ENCODE assay signal across 10 cellular contexts in genomic region chr3:18098960-18099587, GRCh38.
DNase-seq lines count a peak whose midpoint lies in the region; ATAC-seq, FAIRE-seq and TF ChIP-seq lines count a peak whose summit lies in the region.
"Had no signal": no experiment of that assay in that cellular context is flagged by ENCODE, and none has a peak within 500 bp of the region (broad histone marks: within the 10 kb centered on the region; RNA-seq: fewer than 3 reads in every experiment).

No MANE protein-coding gene starts in this region.

- CTCF ChIA-PET in Caco-2 (lab: Charles Lee) (no interaction called here), HepG2 (lab: Yijun Ruan, JAX; ENCODE audit: low intra/inter-chr PET ratio, low total read pairs) (no interaction called here)

- H3K9ac ChIP-seq in HepG2 (ENCODE audit: insufficient read depth, low read depth, low read length) = no peak overlapping the region
- H3K9ac ChIP-seq: parathyroid adenoma had no signal

- H3K4me2 ChIP-seq in HepG2 (ENCODE audit: low read depth, low read length) = no peak overlapping the region

- no peaks in the 10 kb centered on the region for H4K20me1 ChIP-seq in HepG2 (ENCODE audit: insufficient read depth, low read length)

- H3K9me3 ChIP-seq in Caco-2 = no peaks in the 10 kb centered on the region
- no peaks in the 10 kb centered on the region for H3K9me3 ChIP-seq in HepG2 (ENCODE audit: low read length)
- H3K9me3 ChIP-seq in gastroesophageal sphincter = no peaks in the 10 kb centered on the region

- FAIRE-seq in HepG2 (lab: Jason Lieb, UNC) = no peak

- intact Hi-C loops in Caco-2 (cut with micrococcal nuclease; ENCODE audit: unreplicated experiment) = no loop called here
- intact Hi-C loops in HepG2 (cut with micrococcal nuclease; ENCODE audit: unreplicated experiment) = no loop called here

- H3K27me3 ChIP-seq in Caco-2 (replicated peaks; ENCODE audit: control insufficient read depth, insufficient read depth, low read length) (no peaks in the 10 kb centered on the region), HepG2 (ENCODE audit: control insufficient read depth in 1 of 2, insufficient read depth in 2 of 2, low read length in 2 of 2) (no peaks in the 10 kb centered on the region), gastroesophageal sphincter (no peaks in the 10 kb centered on the region)

- DNase-seq in Caco-2 (no peak), LHCN-M2 (ENCODE audit: low read depth) (peak; percentile 95), non-pigmented ciliary epithelial cell (ENCODE audit: low read depth) (peak; percentile 45), HepG2 (ENCODE audit: low spot score) (no peak), NOMO-1 (lab: John Stamatoyannopoulos, UW; ENCODE audit: unreplicated experiment in 2 of 2) (no peak), cerebellar nuclear complex (lab: John Stamatoyannopoulos, UW) (no peak)
- DNase-seq: effector CD4-positive, alpha-beta T cell had no signal

- no peak for TF ChIP-seq EP300 in HepG2 (IDR thresholded peaks at IDR 0.05; ENCODE audit: low read depth in 2 of 2, low read length in 2 of 2)
- TF ChIP-seq EP300 in HepG2 (CRISPR knock-in tag; IDR thresholded peaks at IDR 0.05; ENCODE audit: borderline replicate concordance) = no peak
- TF ChIP-seq EP300 in gastroesophageal sphincter (IDR thresholded peaks at IDR 0.05) = no peak

- TF ChIP-seq RAD21 in HepG2 (CRISPR knock-in tag; IDR thresholded peaks at IDR 0.05) = no peak

- no peak for TF ChIP-seq CTCF in Caco-2 (IDR thresholded peaks at IDR 0.05; ENCODE audit: insufficient read depth in 1 of 2, low read depth in 1 of 2, low read length in 1 of 2, severe bottlenecking in 1 of 2, unreplicated experiment in 1 of 2)
- no peak for TF ChIP-seq CTCF in HepG2 (CRISPR knock-in tag; IDR thresholded peaks at IDR 0.05)
- no peak for TF ChIP-seq CTCF in gastroesophageal sphincter (IDR thresholded peaks at IDR 0.05)

- under 1% methylated on average over 6 of the region's 6 CpGs for WGBS in HepG2 (ENCODE audit: low lambda C conversion rate)
- WGBS in gastroesophageal sphincter (ENCODE audit: low coverage in 1 of 2), 2 donors = 67 to 88% methylated on average over 6 of the region's 6 CpGs

- H3K27ac Mint-ChIP-seq in Caco-2 (ENCODE audit: unreplicated experiment) = peak overlapping the region; percentile 32
- H3K27ac Mint-ChIP-seq in activated naive CD8-positive, alpha-beta T cell = peak overlapping the region; percentile 85

- in situ Hi-C loops in HepG2 (cut with HindIII; ENCODE audit: extremely low pct_ligation_motif_present, low pct_unique_long_range_greater_than_20kb) = no loop called here

- no peak overlapping the region for H3K27ac ChIP-seq in HepG2 (ENCODE audit: extremely low read length, insufficient read depth, low read length)
- H3K27ac ChIP-seq in gastroesophageal sphincter = no peak overlapping the region
- H3K27ac ChIP-seq: parathyroid adenoma had no signal

- peaks cover 5% of the 10 kb centered on the region for H3K36me3 Mint-ChIP-seq in Caco-2 (ENCODE audit: insufficient read depth, unreplicated experiment)
- H3K36me3 Mint-ChIP-seq in activated naive CD8-positive, alpha-beta T cell = peaks cover 7% of the 10 kb centered on the region

- no peaks in the 10 kb centered on the region for H3K79me2 ChIP-seq in HepG2 (ENCODE audit: insufficient read depth, low read length)
- H3K79me2 ChIP-seq: parathyroid adenoma had no signal

- H3K27me3 Mint-ChIP-seq in Caco-2 (ENCODE audit: insufficient read depth, unreplicated experiment) = no peaks in the 10 kb centered on the region
- peaks cover 1% of the 10 kb centered on the region for H3K27me3 Mint-ChIP-seq in activated naive CD8-positive, alpha-beta T cell

- BruUV-seq in Caco-2 (replicated peaks; lab: Mats Ljungman, UMichigan) (no TSS peak), HepG2 (replicated peaks; lab: Mats Ljungman, UMichigan) (no TSS peak)

- TF ChIP-seq POLR2A in HepG2 (IDR thresholded peaks at IDR 0.05; ENCODE audit: insufficient read depth in 1 of 2, low read depth in 2 of 2, low read length in 2 of 2) (no peak), gastroesophageal sphincter (IDR thresholded peaks at IDR 0.05) (no peak)

- H3K4me1 ChIP-seq in Caco-2 = no peaks in the 10 kb centered on the region
- no peaks in the 10 kb centered on the region for H3K4me1 ChIP-seq in HepG2 (ENCODE audit: insufficient read depth, low read length)
- H3K4me1 ChIP-seq in gastroesophageal sphincter = no peaks in the 10 kb centered on the region
- H3K4me1 ChIP-seq: parathyroid adenoma had no signal

- H3K4me1 Mint-ChIP-seq in Caco-2 (ENCODE audit: low read depth, unreplicated experiment) = peaks cover 6% of the 10 kb centered on the region
- peaks cover 25% of the 10 kb centered on the region for H3K4me1 Mint-ChIP-seq in activated naive CD8-positive, alpha-beta T cell (ENCODE audit: low read depth)

- H3K4me3 Mint-ChIP-seq in Caco-2 (ENCODE audit: unreplicated experiment) = no peak overlapping the region
- H3K4me3 Mint-ChIP-seq in activated naive CD8-positive, alpha-beta T cell = peak overlapping the region; percentile 24

- H3K36me3 ChIP-seq in Caco-2 (ENCODE audit: control insufficient read depth, insufficient read depth, low read length) (no peaks in the 10 kb centered on the region; the same call in 1 of the 2 replicates), HepG2 (replicated peaks in 1 of 2; ENCODE audit: control insufficient read depth in 1 of 2, insufficient read depth in 2 of 2, low read length in 2 of 2) (no peaks in the 10 kb centered on the region), gastroesophageal sphincter (no peaks in the 10 kb centered on the region)

- POLR2A ChIA-PET in Caco-2 (lab: Charles Lee) = no interaction called here
- POLR2A ChIA-PET in HepG2 (lab: Yijun Ruan, JAX) = no interaction called here

- H3K9me3 Mint-ChIP-seq in Caco-2 (ENCODE audit: unreplicated experiment) = peaks cover 7% of the 10 kb centered on the region
- peaks cover 7% of the 10 kb centered on the region for H3K9me3 Mint-ChIP-seq in activated naive CD8-positive, alpha-beta T cell (ENCODE audit: low read depth)

- no peak overlapping the region for H2AFZ ChIP-seq in HepG2 (ENCODE audit: low read length)
- H2AFZ ChIP-seq: parathyroid adenoma had no signal

- H3K4me3 ChIP-seq in Caco-2 (ENCODE audit: low read depth, low read length) (no peak overlapping the region), HepG2 (replicated peaks in 1 of 3; ENCODE audit: insufficient read depth in 1 of 3, low read depth in 2 of 3, low read length in 3 of 3) (no peak overlapping the region), gastroesophageal sphincter (no peak overlapping the region)

- ATAC-seq in HepG2 (no peak), gastroesophageal sphincter (no peak)

TF ChIP-seq in HepG2, 621 proteins besides CTCF, POLR2A, EP300 and RAD21:
- no peak for TF ChIP-seq NAIF1 (CRISPR knock-in tag; IDR thresholded peaks at IDR 0.05; ENCODE audit: borderline replicate concordance)
- no peak for TF ChIP-seq POLR2G (IDR thresholded peaks at IDR 0.05; ENCODE audit: low read depth, low read length)
- no peak for TF ChIP-seq KLF6 (CRISPR knock-in tag; IDR thresholded peaks at IDR 0.05)
- no peak for TF ChIP-seq ZNF589 (CRISPR knock-in tag; conservative IDR thresholded peaks at IDR 0.05)
- no peak for TF ChIP-seq ZNF513 (CRISPR knock-in tag; conservative IDR thresholded peaks at IDR 0.05)

Comparison
In these comparisons a context has a peak if more than half of its experiments do, and no peak if none do; other contexts are left out.
1. DNase-seq: peak in LHCN-M2 (single experiment) and non-pigmented ciliary epithelial cell (single experiment); none in Caco-2 (0 of 2), HepG2 (single experiment), NOMO-1 (0 of 2) and cerebellar nuclear complex (0 of 2).